ENCODE assay signal across 1 cellular context in the genomic region with DNA sequence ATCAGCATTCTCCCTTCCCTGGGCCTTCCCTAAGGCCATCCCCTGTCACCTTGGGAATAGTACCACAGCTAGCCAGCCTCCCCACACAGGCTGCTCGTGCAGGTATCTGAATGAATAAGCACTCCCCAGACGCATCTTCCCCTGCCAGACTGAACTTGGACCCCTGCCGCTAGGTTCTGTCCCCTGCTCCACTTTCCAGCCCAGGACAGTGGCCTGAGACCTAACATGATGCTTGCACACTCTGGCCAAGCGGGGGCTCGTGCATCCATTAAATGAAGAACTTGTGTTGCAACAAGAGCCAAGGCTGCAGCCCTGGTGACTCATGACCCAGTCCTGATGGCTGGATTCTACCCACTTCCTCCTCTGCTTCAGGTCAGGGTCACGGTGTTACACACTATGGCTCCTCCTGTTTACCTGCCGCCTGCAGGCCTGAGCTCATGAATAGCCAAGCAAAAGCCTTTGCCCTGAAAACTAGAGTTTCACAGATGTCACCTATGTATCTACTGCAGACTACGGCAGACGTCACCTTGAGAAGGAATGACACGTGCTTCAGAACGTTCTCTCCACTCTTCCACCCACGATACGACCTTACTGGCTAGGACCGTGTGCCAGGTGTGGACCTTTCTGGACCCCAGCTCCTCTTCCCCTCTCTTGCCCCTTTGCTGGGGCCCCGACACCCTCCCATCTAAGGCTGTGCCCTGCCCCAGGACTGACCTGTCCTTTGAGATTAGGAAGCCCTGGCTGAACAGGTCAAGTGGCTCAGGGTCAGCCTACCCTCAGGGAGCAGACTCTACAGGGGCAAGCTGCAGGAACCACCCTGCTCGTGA.
TF ChIP-seq lines count a peak whose summit lies in the region.

No MANE protein-coding gene starts in this region.

TF ChIP-seq in GM23338, 12 proteins besides CTCF, POLR2A, EP300 and RAD21:
- TF ChIP-seq, protein P1, sequence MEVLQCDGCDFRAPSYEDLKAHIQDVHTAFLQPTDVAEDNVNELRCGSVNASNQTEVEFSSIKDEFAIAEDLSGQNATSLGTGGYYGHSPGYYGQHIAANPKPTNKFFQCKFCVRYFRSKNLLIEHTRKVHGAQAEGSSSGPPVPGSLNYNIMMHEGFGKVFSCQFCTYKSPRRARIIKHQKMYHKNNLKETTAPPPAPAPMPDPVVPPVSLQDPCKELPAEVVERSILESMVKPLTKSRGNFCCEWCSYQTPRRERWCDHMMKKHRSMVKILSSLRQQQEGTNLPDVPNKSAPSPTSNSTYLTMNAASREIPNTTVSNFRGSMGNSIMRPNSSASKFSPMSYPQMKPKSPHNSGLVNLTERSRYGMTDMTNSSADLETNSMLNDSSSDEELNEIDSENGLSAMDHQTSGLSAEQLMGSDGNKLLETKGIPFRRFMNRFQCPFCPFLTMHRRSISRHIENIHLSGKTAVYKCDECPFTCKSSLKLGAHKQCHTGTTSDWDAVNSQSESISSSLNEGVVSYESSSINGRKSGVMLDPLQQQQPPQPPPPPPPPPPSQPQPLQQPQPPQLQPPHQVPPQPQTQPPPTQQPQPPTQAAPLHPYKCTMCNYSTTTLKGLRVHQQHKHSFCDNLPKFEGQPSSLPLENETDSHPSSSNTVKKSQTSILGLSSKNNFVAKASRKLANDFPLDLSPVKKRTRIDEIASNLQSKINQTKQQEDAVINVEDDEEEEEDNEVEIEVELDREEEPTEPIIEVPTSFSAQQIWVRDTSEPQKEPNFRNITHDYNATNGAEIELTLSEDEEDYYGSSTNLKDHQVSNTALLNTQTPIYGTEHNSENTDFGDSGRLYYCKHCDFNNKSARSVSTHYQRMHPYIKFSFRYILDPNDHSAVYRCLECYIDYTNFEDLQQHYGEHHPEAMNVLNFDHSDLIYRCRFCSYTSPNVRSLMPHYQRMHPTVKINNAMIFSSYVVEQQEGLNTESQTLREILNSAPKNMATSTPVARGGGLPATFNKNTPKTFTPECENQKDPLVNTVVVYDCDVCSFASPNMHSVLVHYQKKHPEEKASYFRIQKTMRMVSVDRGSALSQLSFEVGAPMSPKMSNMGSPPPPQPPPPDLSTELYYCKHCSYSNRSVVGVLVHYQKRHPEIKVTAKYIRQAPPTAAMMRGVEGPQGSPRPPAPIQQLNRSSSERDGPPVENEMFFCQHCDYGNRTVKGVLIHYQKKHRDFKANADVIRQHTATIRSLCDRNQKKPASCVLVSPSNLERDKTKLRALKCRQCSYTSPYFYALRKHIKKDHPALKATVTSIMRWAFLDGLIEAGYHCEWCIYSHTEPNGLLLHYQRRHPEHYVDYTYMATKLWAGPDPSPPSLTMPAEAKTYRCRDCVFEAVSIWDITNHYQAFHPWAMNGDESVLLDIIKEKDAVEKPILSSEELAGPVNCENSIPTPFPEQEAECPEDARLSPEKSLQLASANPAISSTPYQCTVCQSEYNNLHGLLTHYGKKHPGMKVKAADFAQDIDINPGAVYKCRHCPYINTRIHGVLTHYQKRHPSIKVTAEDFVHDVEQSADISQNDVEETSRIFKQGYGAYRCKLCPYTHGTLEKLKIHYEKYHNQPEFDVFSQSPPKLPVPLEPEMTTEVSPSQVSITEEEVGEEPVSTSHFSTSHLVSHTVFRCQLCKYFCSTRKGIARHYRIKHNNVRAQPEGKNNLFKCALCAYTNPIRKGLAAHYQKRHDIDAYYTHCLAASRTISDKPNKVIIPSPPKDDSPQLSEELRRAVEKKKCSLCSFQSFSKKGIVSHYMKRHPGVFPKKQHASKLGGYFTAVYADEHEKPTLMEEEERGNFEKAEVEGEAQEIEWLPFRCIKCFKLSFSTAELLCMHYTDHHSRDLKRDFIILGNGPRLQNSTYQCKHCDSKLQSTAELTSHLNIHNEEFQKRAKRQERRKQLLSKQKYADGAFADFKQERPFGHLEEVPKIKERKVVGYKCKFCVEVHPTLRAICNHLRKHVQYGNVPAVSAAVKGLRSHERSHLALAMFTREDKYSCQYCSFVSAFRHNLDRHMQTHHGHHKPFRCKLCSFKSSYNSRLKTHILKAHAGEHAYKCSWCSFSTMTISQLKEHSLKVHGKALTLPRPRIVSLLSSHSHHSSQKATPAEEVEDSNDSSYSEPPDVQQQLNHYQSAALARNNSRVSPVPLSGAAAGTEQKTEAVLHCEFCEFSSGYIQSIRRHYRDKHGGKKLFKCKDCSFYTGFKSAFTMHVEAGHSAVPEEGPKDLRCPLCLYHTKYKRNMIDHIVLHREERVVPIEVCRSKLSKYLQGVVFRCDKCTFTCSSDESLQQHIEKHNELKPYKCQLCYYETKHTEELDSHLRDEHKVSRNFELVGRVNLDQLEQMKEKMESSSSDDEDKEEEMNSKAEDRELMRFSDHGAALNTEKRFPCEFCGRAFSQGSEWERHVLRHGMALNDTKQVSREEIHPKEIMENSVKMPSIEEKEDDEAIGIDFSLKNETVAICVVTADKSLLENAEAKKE (CRISPR knock-in tag; IDR thresholded peaks at IDR 0.05), result no peak
- TF ChIP-seq NANOG (IDR thresholded peaks at IDR 0.05; ENCODE audit: borderline replicate concordance) (no peak), EZH2 (IDR thresholded peaks at IDR 0.05; ENCODE audit: low read depth, unreplicated experiment) (no peak), ZNF114 (CRISPR knock-in tag; IDR thresholded peaks at IDR 0.05) (no peak), POLR2AphosphoS5 (IDR thresholded peaks at IDR 0.05; ENCODE audit: low read depth) (no peak), STAT1 (IDR thresholded peaks at IDR 0.05; ENCODE audit: unreplicated experiment) (no peak), JUNB (IDR thresholded peaks at IDR 0.05; ENCODE audit: unreplicated experiment) (no peak)
- TF ChIP-seq, protein P2, sequence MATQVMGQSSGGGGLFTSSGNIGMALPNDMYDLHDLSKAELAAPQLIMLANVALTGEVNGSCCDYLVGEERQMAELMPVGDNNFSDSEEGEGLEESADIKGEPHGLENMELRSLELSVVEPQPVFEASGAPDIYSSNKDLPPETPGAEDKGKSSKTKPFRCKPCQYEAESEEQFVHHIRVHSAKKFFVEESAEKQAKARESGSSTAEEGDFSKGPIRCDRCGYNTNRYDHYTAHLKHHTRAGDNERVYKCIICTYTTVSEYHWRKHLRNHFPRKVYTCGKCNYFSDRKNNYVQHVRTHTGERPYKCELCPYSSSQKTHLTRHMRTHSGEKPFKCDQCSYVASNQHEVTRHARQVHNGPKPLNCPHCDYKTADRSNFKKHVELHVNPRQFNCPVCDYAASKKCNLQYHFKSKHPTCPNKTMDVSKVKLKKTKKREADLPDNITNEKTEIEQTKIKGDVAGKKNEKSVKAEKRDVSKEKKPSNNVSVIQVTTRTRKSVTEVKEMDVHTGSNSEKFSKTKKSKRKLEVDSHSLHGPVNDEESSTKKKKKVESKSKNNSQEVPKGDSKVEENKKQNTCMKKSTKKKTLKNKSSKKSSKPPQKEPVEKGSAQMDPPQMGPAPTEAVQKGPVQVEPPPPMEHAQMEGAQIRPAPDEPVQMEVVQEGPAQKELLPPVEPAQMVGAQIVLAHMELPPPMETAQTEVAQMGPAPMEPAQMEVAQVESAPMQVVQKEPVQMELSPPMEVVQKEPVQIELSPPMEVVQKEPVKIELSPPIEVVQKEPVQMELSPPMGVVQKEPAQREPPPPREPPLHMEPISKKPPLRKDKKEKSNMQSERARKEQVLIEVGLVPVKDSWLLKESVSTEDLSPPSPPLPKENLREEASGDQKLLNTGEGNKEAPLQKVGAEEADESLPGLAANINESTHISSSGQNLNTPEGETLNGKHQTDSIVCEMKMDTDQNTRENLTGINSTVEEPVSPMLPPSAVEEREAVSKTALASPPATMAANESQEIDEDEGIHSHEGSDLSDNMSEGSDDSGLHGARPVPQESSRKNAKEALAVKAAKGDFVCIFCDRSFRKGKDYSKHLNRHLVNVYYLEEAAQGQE (IDR thresholded peaks at IDR 0.05; ENCODE audit: unreplicated experiment), result no peak
